24 cellular contexts compared by ENCODE assay signal in the genomic region with DNA sequence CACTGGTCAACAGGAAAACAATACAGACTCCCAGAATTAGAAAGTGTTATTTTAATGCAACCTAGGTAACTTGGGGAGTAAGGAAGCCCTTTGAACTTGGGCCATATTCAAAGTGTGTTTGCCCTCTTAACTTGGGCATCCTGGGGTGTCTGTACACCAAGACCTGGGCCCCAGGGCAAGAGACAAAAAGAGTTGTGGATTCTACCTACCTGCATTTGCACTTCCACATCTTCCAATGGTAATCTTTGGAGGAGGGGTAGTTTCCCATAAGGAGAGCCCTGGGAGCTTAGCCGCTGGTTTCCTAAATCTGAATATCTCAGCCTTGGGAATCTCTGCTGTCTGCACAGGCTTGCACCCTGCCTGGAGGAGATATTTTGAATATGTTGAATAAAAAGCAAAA. TPM values are rescaled to one million over a fixed set of nuclear protein-coding genes. Genes with fewer than 3 reads are reported as not detected.
DNase-seq lines count a peak whose midpoint lies in the region; ATAC-seq and TF ChIP-seq lines count a peak whose summit lies in the region.
"Had no signal": no experiment of that assay in that cellular context is flagged by ENCODE, and none has a peak within 500 bp of the region (broad histone marks: within the 10 kb centered on the region; RNA-seq: fewer than 3 reads in every experiment).

No MANE protein-coding gene starts in this region.

- H3K27me3 Mint-ChIP-seq in CD8-positive, alpha-beta T cell (ENCODE audit: low read depth): peaks cover 2% of the 10 kb centered on the region
- peaks cover 11% of the 10 kb centered on the region for H3K27me3 Mint-ChIP-seq in stimulated activated memory B cell treated with anti-CD40 and anti-IgM and Interleukin-4, amounts not matched to agents 10 μg/mL and 1 μg/mL and 100 μg/mL, for 72 hours

- peaks cover 17% of the 10 kb centered on the region for H3K4me1 ChIP-seq in CD8-positive, alpha-beta T cell (ENCODE audit: insufficient read depth, low read length)
- H3K4me1 ChIP-seq in HUES6 (ENCODE audit: control insufficient read depth, insufficient read depth, low read length): peaks cover 66% of the 10 kb centered on the region
- peaks cover 44% of the 10 kb centered on the region for H3K4me1 ChIP-seq in iPS-18a (ENCODE audit: control insufficient read depth, low read depth, low read length)
- H3K4me1 ChIP-seq: BE2C had no signal

- in situ Hi-C loops in GM13976 (cut with MboI; ENCODE audit: low sequenced_read_pairs, unreplicated experiment): no loop called here

- no peak overlapping the region for H3K4me3 ChIP-seq in CD8-positive, alpha-beta T cell (ENCODE audit: low read depth, low read length)
- H3K4me3 ChIP-seq in HUES6 (ENCODE audit: low read depth, low read length): peak overlapping the region; percentile 16; the same call in 1 of the 2 replicates
- H3K4me3 ChIP-seq in iPS-18a (ENCODE audit: low read length): peak overlapping the region; percentile 18
- H3K4me3 ChIP-seq: GM12878 had no signal

- H3K36me3 Mint-ChIP-seq in CD8-positive, alpha-beta T cell: no peaks in the 10 kb centered on the region
- H3K36me3 Mint-ChIP-seq in stimulated activated memory B cell treated with anti-CD40 and anti-IgM and Interleukin-4, amounts not matched to agents 10 μg/mL and 1 μg/mL and 100 μg/mL, for 72 hours: no peaks in the 10 kb centered on the region
- H3K36me3 Mint-ChIP-seq: CD14-positive monocyte; CD8-positive, alpha-beta memory T cell; IgD-negative memory B cell had no signal

- no peaks in the 10 kb centered on the region for H3K9me3 ChIP-seq in CD8-positive, alpha-beta T cell (ENCODE audit: low read length)
- H3K9me3 ChIP-seq in HUES6 (ENCODE audit: control insufficient read depth, insufficient read depth, low read depth, low read length) (no peaks in the 10 kb centered on the region), iPS-18a (ENCODE audit: control insufficient read depth, low read depth, low read length) (no peaks in the 10 kb centered on the region)
- H3K9me3 ChIP-seq: BE2C had no signal

- intact Hi-C loops in CD8-positive, alpha-beta T cell (cut with DNase I, micrococcal nuclease): no loop called here

- POLR2A ChIA-PET in CD8-positive, alpha-beta T cell (lab: Charles Lee): interaction anchor here (1.8 kb wide), 1 partner anchor 10 kb away, joined by 5 read pairs; no protein-coding TSS in a partner anchor

- H3K27ac ChIP-seq in CD8-positive, alpha-beta T cell (ENCODE audit: low read depth, low read length): no peak overlapping the region
- H3K27ac ChIP-seq in HUES6 (ENCODE audit: low read depth, low read length) (no peak overlapping the region), iPS-18a (ENCODE audit: low read length) (no peak overlapping the region)

- ATAC-seq in CD8-positive, alpha-beta T cell: no peak
- ATAC-seq in stimulated activated memory B cell treated with anti-CD40 and anti-IgM and Interleukin-4, amounts not matched to agents 10 μg/mL and 1 μg/mL and 100 μg/mL, for 72 hours: no peak
- ATAC-seq: GM12878, HepG2 had no signal

- TF ChIP-seq CTCF in CD8-positive, alpha-beta T cell (IDR thresholded peaks at IDR 0.05): no peak
- TF ChIP-seq CTCF in GM13976 (IDR thresholded peaks at IDR 0.05; ENCODE audit: borderline replicate concordance, control extremely low read depth, extremely low read depth, insufficient read depth, missing control alignments): no peak

- DNase-seq in CD8-positive, alpha-beta T cell: no peak
- DNase-seq in HT-29 (ENCODE audit: low spot score) (no peak), NOMO-1 (lab: John Stamatoyannopoulos, UW; ENCODE audit: unreplicated experiment in 2 of 2) (no peak), GM13976 (ENCODE audit: low spot score) (no peak)
- DNase-seq: ACHN, BE2C, COR-L47, DMS 273 treated with DMSO at 0.1 percent for 48 hours, DMS53, DND-41, EL, GOT3, H7, Karpas-422, KBM-7 had no signal

- H3K4me1 Mint-ChIP-seq in CD8-positive, alpha-beta T cell (ENCODE audit: low read depth): peaks cover 21% of the 10 kb centered on the region
- no peaks in the 10 kb centered on the region for H3K4me1 Mint-ChIP-seq in stimulated activated memory B cell treated with anti-CD40 and anti-IgM and Interleukin-4, amounts not matched to agents 10 μg/mL and 1 μg/mL and 100 μg/mL, for 72 hours
- H3K4me1 Mint-ChIP-seq: IgD-negative memory B cell had no signal

- no peaks in the 10 kb centered on the region for H3K9me3 Mint-ChIP-seq in CD8-positive, alpha-beta T cell
- no peaks in the 10 kb centered on the region for H3K9me3 Mint-ChIP-seq in stimulated activated memory B cell treated with anti-CD40 and anti-IgM and Interleukin-4, amounts not matched to agents 10 μg/mL and 1 μg/mL and 100 μg/mL, for 72 hours
- H3K9me3 Mint-ChIP-seq: CD8-positive, alpha-beta memory T cell; IgD-negative memory B cell had no signal

- no peak overlapping the region for H3K4me3 Mint-ChIP-seq in CD8-positive, alpha-beta T cell
- no peak overlapping the region for H3K4me3 Mint-ChIP-seq in stimulated activated memory B cell treated with anti-CD40 and anti-IgM and Interleukin-4, amounts not matched to agents 10 μg/mL and 1 μg/mL and 100 μg/mL, for 72 hours
- H3K4me3 Mint-ChIP-seq: CD14-positive monocyte; CD8-positive, alpha-beta memory T cell; IgD-negative memory B cell had no signal

- no peak overlapping the region for H3K9ac ChIP-seq in HUES6 (ENCODE audit: low read length)
- no peak overlapping the region for H3K9ac ChIP-seq in iPS-18a (ENCODE audit: low read length)

- H3K27me3 ChIP-seq in CD8-positive, alpha-beta T cell (ENCODE audit: insufficient read depth, low read length): no peaks in the 10 kb centered on the region
- H3K27me3 ChIP-seq in HUES6 (ENCODE audit: control insufficient read depth, insufficient read depth, low read length) (peaks cover 75% of the 10 kb centered on the region), iPS-18a (ENCODE audit: control insufficient read depth, insufficient read depth, low read length) (peaks cover 73% of the 10 kb centered on the region)

- no peaks in the 10 kb centered on the region for H3K36me3 ChIP-seq in CD8-positive, alpha-beta T cell (ENCODE audit: insufficient read depth, low read length)
- peaks cover 11% of the 10 kb centered on the region; the same call in 1 of the 2 replicates for H3K36me3 ChIP-seq in HUES6 (ENCODE audit: control insufficient read depth, insufficient read depth, low read length)
- no peaks in the 10 kb centered on the region for H3K36me3 ChIP-seq in iPS-18a (ENCODE audit: control insufficient read depth, low read depth, low read length)
- H3K36me3 ChIP-seq: BE2C had no signal

- peak overlapping the region; percentile 21 for H3K27ac Mint-ChIP-seq in CD8-positive, alpha-beta T cell
- no peak overlapping the region for H3K27ac Mint-ChIP-seq in stimulated activated memory B cell treated with anti-CD40 and anti-IgM and Interleukin-4, amounts not matched to agents 10 μg/mL and 1 μg/mL and 100 μg/mL, for 72 hours
- H3K27ac Mint-ChIP-seq: CD14-positive monocyte; CD8-positive, alpha-beta memory T cell; IgD-negative memory B cell had no signal

- CTCF ChIA-PET in CD8-positive, alpha-beta T cell (lab: Charles Lee): interaction anchor here (1.0 to 6.9 kb wide), 2 partner anchors 14 to 24 kb away, joined by 3 to 57 read pairs; no protein-coding TSS in a partner anchor

RNA-seq across cellular contexts. Expression of gene WNT8A, which starts 8.5 kb away (rescaled TPM):
- not detected for total RNA-seq in CD8-positive, alpha-beta T cell
- not detected in 2 replicates for total RNA-seq in HT-29 (2014; rRNA removed; shearing (Covaris generic))
- total RNA-seq: CD8-positive, alpha-beta memory T cell; G401; GM12878; HepG2 had no signal

RNA-seq across cellular contexts. Expression of gene NME5, which starts 46.9 kb away (rescaled TPM):
- not detected for total RNA-seq in CD8-positive, alpha-beta T cell
- not detected in 2 replicates for total RNA-seq in HT-29 (2014; rRNA removed; shearing (Covaris generic))
- total RNA-seq: CD8-positive, alpha-beta memory T cell; G401; GM12878 had no signal

RNA-seq across cellular contexts. Expression of gene FAM13B, which starts 59.4 kb away (rescaled TPM):
- total RNA-seq in CD8-positive, alpha-beta T cell: 10 to 100 TPM; 49.9 to 53.6 TPM
- 6.6 and 15.2 TPM in 2 replicates for total RNA-seq in HT-29 (2014; rRNA removed; shearing (Covaris generic))
